13 cellular contexts compared by ENCODE assay signal in genomic region chr19:38304352-38304865, GRCh38. TPM values are rescaled to one million over a fixed set of nuclear protein-coding genes. Genes with fewer than 3 reads are reported as not detected.
A peak's percentile ranks its signal among the peaks of the same experiment; 100 is the strongest.
DNase-seq lines count a peak whose midpoint lies in the region; ATAC-seq and TF ChIP-seq lines count a peak whose summit lies in the region.
"Had no signal": no experiment of that assay in that cellular context is flagged by ENCODE, and none has a peak within 500 bp of the region (broad histone marks: within the 10 kb centered on the region; RNA-seq: fewer than 3 reads in every experiment).

No MANE protein-coding gene starts in this region.

- H3K27ac Mint-ChIP-seq in CD8-positive, alpha-beta T cell: no peak overlapping the region
- no peak overlapping the region for H3K27ac Mint-ChIP-seq in stimulated activated naive CD8-positive, alpha-beta T cell treated with anti-CD3 and anti-CD28 coated beads, Interleukin-15, amount 100 ng/mL, for 72 hours
- H3K27ac Mint-ChIP-seq: activated CD4-positive, alpha-beta memory T cell treated with anti-CD3 and anti-CD28 coated beads for 36 hours; activated naive CD4-positive, alpha-beta T cell treated with anti-CD3 and anti-CD28 coated beads, Interleukin-2, amount 50 U/mL, for 24 hours; T-helper 17 cell had no signal

- peaks cover 25% of the 10 kb centered on the region for H3K36me3 Mint-ChIP-seq in CD8-positive, alpha-beta T cell
- H3K36me3 Mint-ChIP-seq: activated naive CD4-positive, alpha-beta T cell treated with anti-CD3 and anti-CD28 coated beads, Interleukin-2, amount 50 U/mL, for 24 hours had no signal

- peak in 2 of 4 donors; percentile 4 to 5 for ATAC-seq in heart left ventricle
- ATAC-seq in foreskin keratinocyte: no peak
- ATAC-seq in CD8-positive, alpha-beta T cell: no peak
- no peak for ATAC-seq in stimulated activated naive CD8-positive, alpha-beta T cell treated with anti-CD3 and anti-CD28 coated beads, Interleukin-15, amount 100 ng/mL, for 72 hours
- ATAC-seq: T-helper 17 cell had no signal

- no peak overlapping the region for H3K4me3 Mint-ChIP-seq in CD8-positive, alpha-beta T cell
- H3K4me3 Mint-ChIP-seq in stimulated activated naive CD8-positive, alpha-beta T cell treated with anti-CD3 and anti-CD28 coated beads, Interleukin-15, amount 100 ng/mL, for 72 hours: no peak overlapping the region
- H3K4me3 Mint-ChIP-seq: activated CD4-positive, alpha-beta memory T cell treated with anti-CD3 and anti-CD28 coated beads for 36 hours; activated naive CD4-positive, alpha-beta T cell treated with anti-CD3 and anti-CD28 coated beads, Interleukin-2, amount 50 U/mL, for 24 hours; T-helper 17 cell had no signal

- peak overlapping the region in 9 of 12 donors; percentile 1 to 89 (median 52) for H3K27ac ChIP-seq in heart left ventricle
- H3K27ac ChIP-seq in foreskin keratinocyte: peak overlapping the region; percentile 85
- peak overlapping the region; percentile 85 for H3K27ac ChIP-seq in urinary bladder (ENCODE audit: low read depth)
- H3K27ac ChIP-seq in CD8-positive, alpha-beta T cell (ENCODE audit: low read depth, low read length): no peak overlapping the region

- no peak for TF ChIP-seq POLR2A in heart left ventricle (IDR thresholded peaks at IDR 0.05)

- DNase-seq in heart left ventricle: no peak
- no peak for DNase-seq in cardiac septum (ENCODE audit: low spot score)
- DNase-seq in foreskin keratinocyte: no peak
- DNase-seq in T-helper 2 cell: no peak
- no peak for DNase-seq in CD8-positive, alpha-beta T cell
- no peak for DNase-seq in stimulated activated naive CD8-positive, alpha-beta T cell treated with anti-CD3 and anti-CD28 coated beads, Interleukin-15, amount 100 ng/mL, for 72 hours
- DNase-seq: activated CD4-positive, alpha-beta memory T cell treated with anti-CD3 and anti-CD28 coated beads for 36 hours; NCI-H2081 treated with DMSO at 0.1 percent for 48 hours; T-helper 17 cell had no signal

- H3K27me3 ChIP-seq in heart left ventricle (no peaks in the 10 kb centered on the region), foreskin keratinocyte (no peaks in the 10 kb centered on the region), mucosa of stomach (ENCODE audit: control insufficient read depth, insufficient read depth, low read length) (no peaks in the 10 kb centered on the region)
- no peaks in the 10 kb centered on the region for H3K27me3 ChIP-seq in CD8-positive, alpha-beta T cell (ENCODE audit: insufficient read depth, low read length)

- H3K9me3 ChIP-seq in heart left ventricle (no peaks in the 10 kb centered on the region), mucosa of stomach (ENCODE audit: control insufficient read depth, low read length) (no peaks in the 10 kb centered on the region)
- H3K9me3 ChIP-seq in CD8-positive, alpha-beta T cell (ENCODE audit: low read length): no peaks in the 10 kb centered on the region

- 73 to 79% (median 76%) methylated on average over 8 to 27 of the region's 27 CpGs for WGBS in heart left ventricle, 4 donors
- WGBS in urinary bladder: 72% methylated on average over 27 of the region's 27 CpGs

- TF ChIP-seq CTCF in heart left ventricle (IDR thresholded peaks at IDR 0.05) (no peak), foreskin keratinocyte (conservative IDR thresholded peaks at IDR 0.05) (no peak)
- TF ChIP-seq CTCF in CD8-positive, alpha-beta T cell (IDR thresholded peaks at IDR 0.05): no peak

- peaks cover 0 to 44% (median 28%) of the 10 kb centered on the region in 9 donors for H3K36me3 ChIP-seq in heart left ventricle
- H3K36me3 ChIP-seq in mucosa of stomach (ENCODE audit: control insufficient read depth, insufficient read depth, low read length): no peaks in the 10 kb centered on the region
- H3K36me3 ChIP-seq in urinary bladder (ENCODE audit: insufficient read depth): peaks cover 2% of the 10 kb centered on the region
- peaks cover 7% of the 10 kb centered on the region for H3K36me3 ChIP-seq in CD8-positive, alpha-beta T cell (ENCODE audit: insufficient read depth, low read length)

- intact Hi-C loops in heart left ventricle (cut with DNase I): no loop called here
- intact Hi-C loops in cardiac septum (cut with DNase I): no loop called here
- intact Hi-C loops in CD8-positive, alpha-beta T cell (cut with DNase I, micrococcal nuclease): no loop called here

- H3K9me3 Mint-ChIP-seq in CD8-positive, alpha-beta T cell: no peaks in the 10 kb centered on the region
- H3K9me3 Mint-ChIP-seq in stimulated activated naive CD8-positive, alpha-beta T cell treated with anti-CD3 and anti-CD28 coated beads, Interleukin-15, amount 100 ng/mL, for 72 hours: no peaks in the 10 kb centered on the region
- H3K9me3 Mint-ChIP-seq: activated CD4-positive, alpha-beta memory T cell treated with anti-CD3 and anti-CD28 coated beads for 36 hours; activated naive CD4-positive, alpha-beta T cell treated with anti-CD3 and anti-CD28 coated beads, Interleukin-2, amount 50 U/mL, for 24 hours had no signal

- CTCF ChIA-PET in CD8-positive, alpha-beta T cell (lab: Charles Lee): no interaction called here

- H3K27me3 Mint-ChIP-seq in CD8-positive, alpha-beta T cell (ENCODE audit: low read depth): no peaks in the 10 kb centered on the region
- H3K27me3 Mint-ChIP-seq in stimulated activated naive CD8-positive, alpha-beta T cell treated with anti-CD3 and anti-CD28 coated beads, Interleukin-15, amount 100 ng/mL, for 72 hours: no peaks in the 10 kb centered on the region
- H3K27me3 Mint-ChIP-seq: activated CD4-positive, alpha-beta memory T cell treated with anti-CD3 and anti-CD28 coated beads for 36 hours; activated naive CD4-positive, alpha-beta T cell treated with anti-CD3 and anti-CD28 coated beads, Interleukin-2, amount 50 U/mL, for 24 hours; T-helper 17 cell had no signal

- H3K4me1 ChIP-seq in heart left ventricle: peaks cover 0 to 7% (median 0%) of the 10 kb centered on the region in 12 donors
- peaks cover 9% of the 10 kb centered on the region for H3K4me1 ChIP-seq in foreskin keratinocyte
- H3K4me1 ChIP-seq in mucosa of stomach (ENCODE audit: control insufficient read depth, insufficient read depth, low read length): peaks cover 21% of the 10 kb centered on the region
- H3K4me1 ChIP-seq in urinary bladder (ENCODE audit: insufficient read depth): peaks cover 2% of the 10 kb centered on the region
- no peaks in the 10 kb centered on the region for H3K4me1 ChIP-seq in CD8-positive, alpha-beta T cell (ENCODE audit: insufficient read depth, low read length)

- no peaks in the 10 kb centered on the region for H3K4me1 Mint-ChIP-seq in CD8-positive, alpha-beta T cell (ENCODE audit: low read depth)
- no peaks in the 10 kb centered on the region for H3K4me1 Mint-ChIP-seq in stimulated activated naive CD8-positive, alpha-beta T cell treated with anti-CD3 and anti-CD28 coated beads, Interleukin-15, amount 100 ng/mL, for 72 hours
- H3K4me1 Mint-ChIP-seq: activated naive CD4-positive, alpha-beta T cell treated with anti-CD3 and anti-CD28 coated beads, Interleukin-2, amount 50 U/mL, for 24 hours had no signal

- POLR2A ChIA-PET in CD8-positive, alpha-beta T cell (lab: Charles Lee): no interaction called here

- peak overlapping the region; percentile 96 for H3K9ac ChIP-seq in mucosa of stomach (ENCODE audit: low read length)

- H3K4me3 ChIP-seq in heart left ventricle: peak overlapping the region in 9 of 12 donors; percentile 6 to 41 (median 30)
- peak overlapping the region; percentile 69 for H3K4me3 ChIP-seq in mucosa of stomach (ENCODE audit: low read length)
- H3K4me3 ChIP-seq in urinary bladder (ENCODE audit: low read depth, low read length): peak overlapping the region; percentile 11
- H3K4me3 ChIP-seq in CD8-positive, alpha-beta T cell (ENCODE audit: low read depth, low read length): no peak overlapping the region

RNA-seq across cellular contexts. Expression of gene C19orf33, which starts 0.4 kb away (rescaled TPM):
- 10 to 100 TPM in 5 of 9 donors, 1 to 10 TPM in 3, not detected in 1; 3.5 to 73.1 (median 11.5) TPM for total RNA-seq in heart left ventricle
- polyA plus RNA-seq in heart left ventricle: 10 to 100 TPM; 12.2 to 54.2 TPM
- total RNA-seq in cardiac septum: 2.0 TPM
- total RNA-seq in foreskin keratinocyte: 513 and 634 TPM in 2 replicates
- 1,054 and 1,152 TPM in 2 replicates for polyA plus RNA-seq in foreskin keratinocyte
- 36.8 TPM for total RNA-seq in urinary bladder
- 89.0 TPM for polyA plus RNA-seq in urinary bladder
- not detected for total RNA-seq in CD8-positive, alpha-beta T cell
- total RNA-seq: activated CD4-positive, alpha-beta memory T cell treated with anti-CD3 and anti-CD28 coated beads for 36 hours; cerebellum had no signal

RNA-seq across cellular contexts. Expression of gene YIF1B, which starts 11.3 kb away (rescaled TPM):
- 10 to 100 TPM; 26.4 to 47.4 (median 31.9) TPM for total RNA-seq in heart left ventricle
- polyA plus RNA-seq in heart left ventricle: 100 to 1,000 TPM in 1 of 2 donors, 10 to 100 TPM in 1; 39.2 to 113 TPM
- total RNA-seq in cardiac septum: 27.6 TPM
- total RNA-seq in foreskin keratinocyte: 60.1 and 72.7 TPM in 2 replicates
- polyA plus RNA-seq in foreskin keratinocyte: 90.2 and 115 TPM in 2 replicates
- total RNA-seq in urinary bladder: 17.7 TPM
- 34.3 TPM for polyA plus RNA-seq in urinary bladder
- 10 to 100 TPM; 12.0 to 13.0 TPM for total RNA-seq in CD8-positive, alpha-beta T cell

RNA-seq across cellular contexts. Expression of gene KCNK6, which starts 15.2 kb away (rescaled TPM):
- total RNA-seq in heart left ventricle: 10 to 100 TPM in 4 of 9 donors, 1 to 10 TPM in 5; 3.1 to 23.6 (median 8.5) TPM
- polyA plus RNA-seq in heart left ventricle: 1 to 10 TPM; 4.4 to 6.4 TPM
- 14.1 TPM for total RNA-seq in cardiac septum
- total RNA-seq in foreskin keratinocyte: 19.5 and 22.6 TPM in 2 replicates
- 22.0 and 27.1 TPM in 2 replicates for polyA plus RNA-seq in foreskin keratinocyte
- total RNA-seq in urinary bladder: 11.8 TPM
- 15.8 TPM for polyA plus RNA-seq in urinary bladder
- 1 to 10 TPM; 3.3 to 3.4 TPM for total RNA-seq in CD8-positive, alpha-beta T cell

RNA-seq across cellular contexts. Expression of gene CATSPERG, which starts 31.2 kb away (rescaled TPM):
- total RNA-seq in heart left ventricle (1 to 10 TPM in 6 of 9 donors, under 1 TPM in 3; 0.19 to 3.0 (median 1.9) TPM), cardiac septum (1.5 TPM), foreskin keratinocyte (0.63 and 1.4 TPM in 2 replicates), urinary bladder (4.9 TPM)
- polyA plus RNA-seq in heart left ventricle (1 to 10 TPM; 1.3 to 2.9 TPM), foreskin keratinocyte (0.64 and 0.71 TPM in 2 replicates), urinary bladder (1.3 TPM)
- total RNA-seq in CD8-positive, alpha-beta T cell: 10 to 100 TPM; 15.3 TPM

RNA-seq across cellular contexts. Expression of gene SPINT2, which starts 40.0 kb away (rescaled TPM):
- 10 to 100 TPM in 7 of 9 donors, 1 to 10 TPM in 2; 3.5 to 27.7 (median 15.9) TPM for total RNA-seq in heart left ventricle
- 10 to 100 TPM in 1 of 2 donors, 1 to 10 TPM in 1; 3.6 to 11.3 TPM for polyA plus RNA-seq in heart left ventricle
- total RNA-seq in cardiac septum: 17.3 TPM
- 419 and 453 TPM in 2 replicates for total RNA-seq in foreskin keratinocyte
- polyA plus RNA-seq in foreskin keratinocyte: 616 and 683 TPM in 2 replicates
- total RNA-seq in urinary bladder: 52.0 TPM
- polyA plus RNA-seq in urinary bladder: 125 TPM
- total RNA-seq in CD8-positive, alpha-beta T cell: 10 to 100 TPM; 35.7 to 38.2 TPM
